ENCODE assay signal across 1 cellular context in genomic region chr17:80245566-80246265, GRCh38.
A peak's percentile ranks its signal among the peaks of the same experiment; 100 is the strongest.
TF ChIP-seq lines count a peak whose summit lies in the region.

No MANE protein-coding gene starts in this region.

TF ChIP-seq in HepG2, 621 proteins besides CTCF, POLR2A, EP300 and RAD21:
- TF ChIP-seq HNRNPL (IDR thresholded peaks at IDR 0.05; ENCODE audit: low read depth, low read length) (0 out of 2 replicates have a peak, but pooled peaks have one; percentile 30), IKZF1 (IDR thresholded peaks at IDR 0.05) (no peak)
